In genomic region chr20:23155141-23155590, GRCh38 we compare ENCODE assay signal across 16 cellular contexts.
DNase-seq lines count a peak whose midpoint lies in the region; ATAC-seq, FAIRE-seq and TF ChIP-seq lines count a peak whose summit lies in the region.
"Had no signal": no experiment of that assay in that cellular context is flagged by ENCODE, and none has a peak within 500 bp of the region (broad histone marks: within the 10 kb centered on the region; RNA-seq: fewer than 3 reads in every experiment).

No MANE protein-coding gene starts in this region.

- no peak for ATAC-seq in activated CD8-positive, alpha-beta memory T cell treated with anti-CD3 and anti-CD28 coated beads, Interleukin-2, amount 10 ng/mL, durations not matched to agents 7 days and 5 days

- H3K27me3 ChIP-seq in PC-9 (ENCODE audit: insufficient read depth, low read depth) (no peaks in the 10 kb centered on the region), esophagus muscularis mucosa (no peaks in the 10 kb centered on the region), tibial artery (no peaks in the 10 kb centered on the region), brain microvascular endothelial cell (replicated peaks) (no peaks in the 10 kb centered on the region), adrenal gland (no peaks in the 10 kb centered on the region)

- TF ChIP-seq EP300 in esophagus muscularis mucosa (IDR thresholded peaks at IDR 0.05), result no peak

- peaks cover 24% of the 10 kb centered on the region for H3K4me1 Mint-ChIP-seq in activated CD8-positive, alpha-beta memory T cell treated with anti-CD3 and anti-CD28 coated beads, Interleukin-2, amount 10 ng/mL, durations not matched to agents 7 days and 5 days

- H3K27ac Mint-ChIP-seq in activated CD8-positive, alpha-beta memory T cell treated with anti-CD3 and anti-CD28 coated beads, Interleukin-2, amount 10 ng/mL, durations not matched to agents 7 days and 5 days, result peak overlapping the region; percentile 15
- H3K27ac Mint-ChIP-seq: activated T-helper 1 cell treated with anti-CD3 and anti-CD28 coated beads, Interleukin-12 subunit alpha, Interleukin-12 subunit beta, Interleukin-2, Interleukin-4 antibody, amounts not matched to agents 30 ng/mL and 10 ng/mL and 1 ng/mL, durations not matched to agents 14 hours and 24 hours and 36 hours had no signal

- TF ChIP-seq POLR2A in esophagus muscularis mucosa (IDR thresholded peaks at IDR 0.05; ENCODE audit: low read depth) (no peak), adrenal gland (IDR thresholded peaks at IDR 0.05) (no peak)

- TF ChIP-seq CTCF in PC-9 (conservative IDR thresholded peaks at IDR 0.05), result no peak
- TF ChIP-seq CTCF in esophagus muscularis mucosa (IDR thresholded peaks at IDR 0.05), result no peak
- TF ChIP-seq CTCF in tibial artery (IDR thresholded peaks at IDR 0.05), result no peak
- TF ChIP-seq CTCF in brain microvascular endothelial cell (IDR thresholded peaks at IDR 0.05; ENCODE audit: low read depth, low read length, missing control alignments), result no peak
- no peak for TF ChIP-seq CTCF in adrenal gland (IDR thresholded peaks at IDR 0.05)

- H3K9me2 ChIP-seq in PC-9 (ENCODE audit: insufficient read depth), result no peaks in the 10 kb centered on the region

- H3F3A ChIP-seq in PC-9 (ENCODE audit: insufficient read depth, low read depth), result peaks cover 17% of the 10 kb centered on the region; the same call in 1 of the 2 replicates

- H3K4me3 ChIP-seq in PC-9 (no peak overlapping the region), esophagus muscularis mucosa (no peak overlapping the region), tibial artery (no peak overlapping the region), brain microvascular endothelial cell (ENCODE audit: low read depth, low read length) (no peak overlapping the region), adrenal gland (no peak overlapping the region)

- CTCF ChIA-PET in activated CD8-positive, alpha-beta memory T cell treated with anti-CD3 and anti-CD28 coated beads, Interleukin-2, amount 10 ng/mL, durations not matched to agents 7 days and 5 days (lab: Charles Lee), result no interaction called here
- CTCF ChIA-PET in PC-9 (lab: Charles Lee), result no interaction called here

- H4K20me1 ChIP-seq in PC-9 (ENCODE audit: insufficient read depth), result no peaks in the 10 kb centered on the region

- no peaks in the 10 kb centered on the region for H3K9me3 Mint-ChIP-seq in activated CD8-positive, alpha-beta memory T cell treated with anti-CD3 and anti-CD28 coated beads, Interleukin-2, amount 10 ng/mL, durations not matched to agents 7 days and 5 days (ENCODE audit: low read depth)
- H3K9me3 Mint-ChIP-seq: activated T-helper 1 cell treated with anti-CD3 and anti-CD28 coated beads, Interleukin-12 subunit alpha, Interleukin-12 subunit beta, Interleukin-2, Interleukin-4 antibody, amounts not matched to agents 30 ng/mL and 10 ng/mL and 1 ng/mL, durations not matched to agents 14 hours and 24 hours and 36 hours; nephron progenitor cell had no signal

- no peak for FAIRE-seq in HTR-8/SVneo (lab: Jason Lieb, UNC)
- FAIRE-seq: kidney had no signal

- H3K4me3 Mint-ChIP-seq in activated CD8-positive, alpha-beta memory T cell treated with anti-CD3 and anti-CD28 coated beads, Interleukin-2, amount 10 ng/mL, durations not matched to agents 7 days and 5 days, result no peak overlapping the region
- H3K4me3 Mint-ChIP-seq: activated T-helper 1 cell treated with anti-CD3 and anti-CD28 coated beads, Interleukin-12 subunit alpha, Interleukin-12 subunit beta, Interleukin-2, Interleukin-4 antibody, amounts not matched to agents 30 ng/mL and 10 ng/mL and 1 ng/mL, durations not matched to agents 14 hours and 24 hours and 36 hours had no signal

- no peaks in the 10 kb centered on the region for H3K9me3 ChIP-seq in PC-9 (ENCODE audit: insufficient read depth, low read depth)
- no peaks in the 10 kb centered on the region for H3K9me3 ChIP-seq in esophagus muscularis mucosa
- no peaks in the 10 kb centered on the region for H3K9me3 ChIP-seq in tibial artery
- no peaks in the 10 kb centered on the region for H3K9me3 ChIP-seq in adrenal gland (replicated peaks in 1 of 3)

- no peaks in the 10 kb centered on the region for H3K79me2 ChIP-seq in PC-9 (ENCODE audit: low read depth)

- no peaks in the 10 kb centered on the region for H3K36me3 Mint-ChIP-seq in activated CD8-positive, alpha-beta memory T cell treated with anti-CD3 and anti-CD28 coated beads, Interleukin-2, amount 10 ng/mL, durations not matched to agents 7 days and 5 days

- in situ Hi-C loops in brain microvascular endothelial cell (cut with HindIII; ENCODE audit: low pct_ligation_motif_present, low sequenced_read_pairs), result no loop called here

- H3K4me2 ChIP-seq in PC-9, result peak overlapping the region; percentile 46

- no peak for DNase-seq in activated CD8-positive, alpha-beta memory T cell treated with anti-CD3 and anti-CD28 coated beads, Interleukin-2, amount 10 ng/mL, durations not matched to agents 7 days and 5 days
- no peak for DNase-seq in activated CD8-positive, alpha-beta memory T cell treated with anti-CD3 and anti-CD28 coated beads, Interleukin-2, amount 50 U/mL, for 48 hours
- no peak for DNase-seq in PC-9
- DNase-seq in esophagus muscularis mucosa (ENCODE audit: extremely low spot score), result peak; percentile 79
- no peak for DNase-seq in tibial artery
- DNase-seq in HTR-8/SVneo (ENCODE audit: insufficient read length, low spot score), result no peak
- DNase-seq in brain microvascular endothelial cell, result no peak
- no peak for DNase-seq in adrenal gland
- DNase-seq: activated CD4-positive, CD25-positive, alpha-beta regulatory T cell treated with anti-CD3 and anti-CD28 coated beads, Interleukin-2, amount 50 U/mL, for 72 hours; caudate nucleus; DMS79 treated with DMSO at 0.1 percent for 48 hours; kidney; NCI-H1436 treated with DMSO at 0.1 percent for 48 hours; nephron progenitor cell; stimulated activated naive CD4-positive, alpha-beta T cell had no signal

- H3K27me3 Mint-ChIP-seq in activated CD8-positive, alpha-beta memory T cell treated with anti-CD3 and anti-CD28 coated beads, Interleukin-2, amount 10 ng/mL, durations not matched to agents 7 days and 5 days, result peaks cover 12% of the 10 kb centered on the region

- H3K36me3 ChIP-seq in PC-9 (ENCODE audit: low read depth), result no peaks in the 10 kb centered on the region
- no peaks in the 10 kb centered on the region for H3K36me3 ChIP-seq in esophagus muscularis mucosa
- H3K36me3 ChIP-seq in tibial artery, result no peaks in the 10 kb centered on the region
- H3K36me3 ChIP-seq in brain microvascular endothelial cell (replicated peaks), result no peaks in the 10 kb centered on the region
- H3K36me3 ChIP-seq in adrenal gland (replicated peaks in 1 of 2), result no peaks in the 10 kb centered on the region

- POLR2A ChIA-PET in PC-9 (lab: Charles Lee; ENCODE audit: unreplicated experiment), result no interaction called here

- no peak overlapping the region for H2AFZ ChIP-seq in PC-9

- H3K4me1 ChIP-seq in PC-9 (replicated peaks; ENCODE audit: insufficient read depth) (peaks cover 86% of the 10 kb centered on the region), esophagus muscularis mucosa (peaks cover 43 to 70% (median 52%) of the 10 kb centered on the region in 4 donors), tibial artery (peaks cover 0 to 95% (median 46%) of the 10 kb centered on the region in 4 donors), adrenal gland (replicated peaks in 1 of 2) (peaks cover 0 to 28% of the 10 kb centered on the region in 2 donors)

- WGBS in esophagus muscularis mucosa, result 38% methylated on average over 7 of the region's 7 CpGs
- WGBS in adrenal gland, 4 donors, result 67 to 75% (median 72%) methylated on average over 7 of the region's 7 CpGs

- H3K27ac ChIP-seq in PC-9 (peak overlapping the region; percentile 87), esophagus muscularis mucosa (replicated peaks in 1 of 4) (peak overlapping the region in 2 of 4 donors; percentile 19 to 39), tibial artery (peak overlapping the region; percentile 90 to 91), brain microvascular endothelial cell (no peak overlapping the region), adrenal gland (peak overlapping the region in 2 of 5 donors; percentile 26 to 81)

- intact Hi-C loops in PC-9 (cut with micrococcal nuclease; ENCODE audit: unreplicated experiment), result no loop called here
- intact Hi-C loops in esophagus muscularis mucosa (cut with DNase I), result no loop called here
- intact Hi-C loops in tibial artery (cut with DNase I; ENCODE audit: low total_unique reads), result no loop called here
- intact Hi-C loops in adrenal gland (cut with DNase I), result no loop called here

- BruUV-seq in PC-9 (replicated peaks; lab: Mats Ljungman, UMichigan), result no TSS peak
